Comparison of ENCODE assay signal across 10 cellular contexts in the genomic region with DNA sequence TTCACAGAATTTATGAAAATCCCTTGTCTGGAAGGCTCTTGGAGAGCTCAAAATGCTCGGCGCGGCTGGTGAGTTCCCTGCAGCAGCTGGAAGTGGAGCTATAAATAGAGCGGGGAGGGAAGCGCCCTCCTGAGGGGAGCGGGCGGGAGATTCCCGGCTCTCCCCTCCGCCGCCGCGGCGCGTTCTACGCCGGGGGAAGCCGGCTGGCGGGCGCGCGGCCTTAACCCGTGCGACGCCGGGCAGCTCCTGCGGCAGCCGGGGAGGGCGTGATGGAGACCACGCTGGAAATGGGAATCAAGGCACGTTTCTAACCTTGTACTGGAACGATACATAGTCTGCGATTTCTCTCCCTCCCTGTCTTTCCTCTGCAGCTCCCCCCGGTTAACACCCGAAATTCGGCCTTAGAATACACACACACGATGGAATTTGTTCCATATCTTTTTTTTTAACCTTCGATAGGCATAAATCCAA.
A peak's percentile ranks its signal among the peaks of the same experiment; 100 is the strongest.
DNase-seq lines count a peak whose midpoint lies in the region; ATAC-seq, FAIRE-seq and TF ChIP-seq lines count a peak whose summit lies in the region.
"Had no signal": no experiment of that assay in that cellular context is flagged by ENCODE, and none has a peak within 500 bp of the region (broad histone marks: within the 10 kb centered on the region; RNA-seq: fewer than 3 reads in every experiment).

No MANE protein-coding gene starts in this region.

- TF ChIP-seq CTCF in lower lobe of right lung (IDR thresholded peaks at IDR 0.05) (no peak), upper lobe of right lung (IDR thresholded peaks at IDR 0.05) (no peak)

- DNase-seq in AG08395 (ENCODE audit: low spot score) (peak; percentile 10), NCI-H2107 treated with DMSO at 0.1 percent for 48 hours (lab: John Stamatoyannopoulos, UW; ENCODE audit: unreplicated experiment) (peak; percentile 4), lower lobe of right lung (peak; percentile 45), upper lobe of right lung (peak; percentile 66), GM19239 (ENCODE audit: insufficient read length, low spot score) (no peak)
- DNase-seq: DND-41 had no signal

- intact Hi-C loops in lower lobe of right lung (cut with DNase I) (no loop called here), upper lobe of right lung (cut with DNase I) (no loop called here)

- H3K9me3 ChIP-seq in duodenal mucosa (ENCODE audit: control insufficient read depth in 1 of 2, low read length in 2 of 2) = no peaks in the 10 kb centered on the region
- no peaks in the 10 kb centered on the region for H3K9me3 ChIP-seq in lower lobe of right lung
- H3K9me3 ChIP-seq in upper lobe of right lung = no peaks in the 10 kb centered on the region

- H3K27me3 ChIP-seq in duodenal mucosa (ENCODE audit: control insufficient read depth in 1 of 2, insufficient read depth in 2 of 2, low read length in 2 of 2) (peaks cover 10 to 34% of the 10 kb centered on the region in 2 donors), lower lobe of right lung (ENCODE audit: low read depth) (peaks cover 14% of the 10 kb centered on the region), upper lobe of right lung (peaks cover 32% of the 10 kb centered on the region)

- H3K4me3 ChIP-seq in duodenal mucosa (ENCODE audit: low read depth in 1 of 2, low read length in 2 of 2) (peak overlapping the region; percentile 35 to 40), lower lobe of right lung (peak overlapping the region; percentile 45), upper lobe of right lung (peak overlapping the region; percentile 40)

- no peak overlapping the region for H3K27ac ChIP-seq in duodenal mucosa (ENCODE audit: low read depth, low read length)
- no peak overlapping the region for H3K27ac ChIP-seq in lower lobe of right lung
- H3K27ac ChIP-seq in upper lobe of right lung = no peak overlapping the region

- H3K4me1 ChIP-seq in duodenal mucosa (ENCODE audit: control insufficient read depth in 1 of 2, insufficient read depth in 2 of 2, low read length in 2 of 2) (no peaks in the 10 kb centered on the region), lower lobe of right lung (peaks cover 7% of the 10 kb centered on the region), upper lobe of right lung (peaks cover 12% of the 10 kb centered on the region)

- no peaks in the 10 kb centered on the region for H3K36me3 ChIP-seq in duodenal mucosa (ENCODE audit: control insufficient read depth in 1 of 2, insufficient read depth in 2 of 2, low read length in 2 of 2)
- H3K36me3 ChIP-seq in lower lobe of right lung = no peaks in the 10 kb centered on the region
- no peaks in the 10 kb centered on the region for H3K36me3 ChIP-seq in upper lobe of right lung

- peak; percentile 84 to 88 for ATAC-seq in lower lobe of right lung
- peak; percentile 84 for ATAC-seq in upper lobe of right lung
- ATAC-seq in GM18861 (IDR thresholded peaks at IDR 0.05; ENCODE audit: unreplicated experiment) = no peak
- ATAC-seq in GM19351 (IDR thresholded peaks at IDR 0.05; ENCODE audit: unreplicated experiment) = no peak

- FAIRE-seq in GM19239 (lab: Jason Lieb, UNC) = no peak
- FAIRE-seq: TTC549 had no signal

- H3K9ac ChIP-seq in duodenal mucosa (ENCODE audit: low read depth in 1 of 2, low read length in 2 of 2) = no peak overlapping the region

Comparison
In these comparisons a context has a peak if more than half of its experiments do, and no peak if none do; other contexts are left out.
1. ATAC-seq: peak in lower lobe of right lung (2 of 2) and upper lobe of right lung (single experiment); none in GM18861 (single experiment) and GM19351 (single experiment).
2. Peak in every context shown above with its lines, with median percentiles within 50 percentile points of each other: H3K4me3 ChIP-seq.